In genomic region chr7:132594741-132595140, GRCh38 we compare ENCODE assay signal across 2 cellular contexts. TPM values are rescaled to one million over a fixed set of nuclear protein-coding genes. Genes with fewer than 3 reads are reported as not detected.
"Had no signal": no experiment of that assay in that cellular context is flagged by ENCODE, and none has a peak within 500 bp of the region (broad histone marks: within the 10 kb centered on the region; RNA-seq: fewer than 3 reads in every experiment).

No MANE protein-coding gene starts in this region.

RNA-seq across cellular contexts. Expression of gene PLXNA4, which starts 18.5 kb away (rescaled TPM):
- total RNA-seq: OCI-LY7, SJSA1 had no signal
